8 cellular contexts compared by ENCODE assay signal in genomic region chr5:115841382-115842088, GRCh38. TPM values are rescaled to one million over a fixed set of nuclear protein-coding genes. Genes with fewer than 3 reads are reported as not detected.
A peak's percentile ranks its signal among the peaks of the same experiment; 100 is the strongest.
DNase-seq lines count a peak whose midpoint lies in the region; ATAC-seq lines count a peak whose summit lies in the region.

Gene AP3S1 (plus strand): TSS chr5:115841935. CDS start chr5:115842038, 103 bp downstream.
Gene ATG12 (minus strand): TSS chr5:115841565. CDS start chr5:115841552, 13 bp downstream.

- ATAC-seq in GM19397 (IDR thresholded peaks at IDR 0.05; ENCODE audit: unreplicated experiment), result peak; percentile 81
- ATAC-seq in HG03565 (IDR thresholded peaks at IDR 0.05; ENCODE audit: unreplicated experiment), result peak; percentile 70
- peak; percentile 92 for ATAC-seq in left lobe of liver

- peak; percentile 97 for DNase-seq in CD1c-positive myeloid dendritic cell (ENCODE audit: extremely low spot score)
- DNase-seq in NCI-H748 treated with DMSO at 0.1 percent for 48 hours (lab: John Stamatoyannopoulos, UW), result peak; percentile 87
- DNase-seq in activated CD4-positive, alpha-beta T cell treated with anti-CD3 and anti-CD28 coated beads, Interleukin-2, amount 50 U/mL, for 24 hours (ENCODE audit: low read depth in 1 of 2, low spot score in 1 of 2), result peak; percentile 86 to 87
- DNase-seq in dedifferentiated amniotic fluid mesenchymal stem cell (ENCODE audit: extremely low spot score), result peak; percentile 94
- peak; percentile 94 for DNase-seq in left lobe of liver (ENCODE audit: low spot score)
- peak; percentile 90 to 91 for DNase-seq in stimulated activated CD4-positive, alpha-beta T cell treated with anti-CD3 and anti-CD28 coated beads, Interleukin-2, amount 100 ng/mL, for 24 hours

RNA-seq across cellular contexts. Expression of gene AP3S1, which starts in this region (rescaled TPM):
- total RNA-seq in left lobe of liver, result 36.6 TPM

RNA-seq across cellular contexts. Expression of gene ATG12, which starts in this region (rescaled TPM):
- total RNA-seq in left lobe of liver, result 17.0 TPM

Comparison
In these comparisons a context has a peak if more than half of its experiments do, and no peak if none do; other contexts are left out.
1. Peak in every context shown above with its lines: DNase-seq and ATAC-seq.